Comparison of ENCODE assay signal across 6 cellular contexts in genomic region chr7:143256325-143256724, GRCh38. TPM values are rescaled to one million over a fixed set of nuclear protein-coding genes. Genes with fewer than 3 reads are reported as not detected.
DNase-seq lines count a peak whose midpoint lies in the region; ATAC-seq and TF ChIP-seq lines count a peak whose summit lies in the region.
"Had no signal": no experiment of that assay in that cellular context is flagged by ENCODE, and none has a peak within 500 bp of the region (broad histone marks: within the 10 kb centered on the region; RNA-seq: fewer than 3 reads in every experiment).

No MANE protein-coding gene starts in this region.

- peaks cover 3 to 31% (median 17%) of the 10 kb centered on the region in 11 donors for H3K9me3 Mint-ChIP-seq in naive thymus-derived CD4-positive, alpha-beta T cell

- no peaks in the 10 kb centered on the region for H3K36me3 ChIP-seq in OCI-LY1 (ENCODE audit: insufficient read depth, low read length)
- no peaks in the 10 kb centered on the region for H3K36me3 ChIP-seq in naive thymus-derived CD4-positive, alpha-beta T cell (ENCODE audit: control insufficient read depth in 2 of 3, insufficient read depth in 3 of 3, low read length in 3 of 3)
- H3K36me3 ChIP-seq: esophagus muscularis mucosa had no signal

- H3K9ac ChIP-seq in OCI-LY1 (ENCODE audit: low read length): no peak overlapping the region

- H3K27me3 ChIP-seq in OCI-LY1 (ENCODE audit: insufficient read depth, low read length): no peaks in the 10 kb centered on the region
- H3K27me3 ChIP-seq in naive thymus-derived CD4-positive, alpha-beta T cell (ENCODE audit: control insufficient read depth in 2 of 2, insufficient read depth in 2 of 2, low read length in 2 of 2): no peaks in the 10 kb centered on the region
- H3K27me3 ChIP-seq: esophagus muscularis mucosa had no signal

- no peak overlapping the region for H3K4me2 ChIP-seq in OCI-LY1 (ENCODE audit: low read length)

- CTCF ChIA-PET in naive thymus-derived CD4-positive, alpha-beta T cell (lab: Charles Lee): interaction anchor here (0.9 to 9.1 kb wide), 4 partner anchors 16 to 43 kb away, joined by 3 to 72 read pairs (median 4); no protein-coding TSS in a partner anchor

- POLR2A ChIA-PET in naive thymus-derived CD4-positive, alpha-beta T cell (lab: Charles Lee): interaction anchor here (1.5 to 10.4 kb wide), 6 partner anchors 7 to 447 kb away, joined by 4 to 129 read pairs (median 7); partner anchors contain the start of gene GSTK1

- no peaks in the 10 kb centered on the region for H4K20me1 ChIP-seq in OCI-LY1 (ENCODE audit: insufficient read depth, low read length)

- H3K4me1 Mint-ChIP-seq in naive thymus-derived CD4-positive, alpha-beta T cell: peaks cover 41 to 97% (median 88%) of the 10 kb centered on the region in 7 donors

- H3K4me3 ChIP-seq in OCI-LY1 (ENCODE audit: low read depth, low read length, poor library complexity, severe bottlenecking): no peak overlapping the region
- H3K4me3 ChIP-seq in naive thymus-derived CD4-positive, alpha-beta T cell (ENCODE audit: low read length): no peak overlapping the region
- H3K4me3 ChIP-seq: esophagus muscularis mucosa had no signal

- no peaks in the 10 kb centered on the region for H3K9me2 ChIP-seq in OCI-LY1 (ENCODE audit: low read depth, low read length)

- DNase-seq in naive thymus-derived CD4-positive, alpha-beta T cell: no peak
- DNase-seq in stimulated activated CD4-positive, alpha-beta T cell treated with anti-CD3 and anti-CD28 coated beads, Interleukin-4, amount 100 ng/mL, for 1 hour: no peak
- DNase-seq: NCI-H1105, SHP77 treated with DMSO at 0.1 percent for 48 hours had no signal

- H3K27me3 Mint-ChIP-seq in naive thymus-derived CD4-positive, alpha-beta T cell: no peaks in the 10 kb centered on the region

- no peak overlapping the region for H2AFZ ChIP-seq in OCI-LY1 (ENCODE audit: low read length)

- TF ChIP-seq CTCF in OCI-LY1 (IDR thresholded peaks at IDR 0.05; ENCODE audit: low read length): 0 out of 2 replicates have a peak, but pooled peaks have one; percentile 5

- intact Hi-C loops in naive thymus-derived CD4-positive, alpha-beta T cell (cut with micrococcal nuclease): no loop called here

- H3K79me2 ChIP-seq in OCI-LY1 (ENCODE audit: insufficient read depth, low read length): no peaks in the 10 kb centered on the region

- peak overlapping the region in 5 of 10 donors; percentile 2 to 51 (median 24) for H3K4me3 Mint-ChIP-seq in naive thymus-derived CD4-positive, alpha-beta T cell

- no peak overlapping the region for H3K27ac ChIP-seq in OCI-LY1 (ENCODE audit: low read depth, low read length, poor library complexity, severe bottlenecking)
- peak overlapping the region; percentile 20 for H3K27ac ChIP-seq in naive thymus-derived CD4-positive, alpha-beta T cell (ENCODE audit: low read depth, low read length)
- H3K27ac ChIP-seq: esophagus muscularis mucosa had no signal

- H3K9me3 ChIP-seq in OCI-LY1 (ENCODE audit: low read length): no peaks in the 10 kb centered on the region
- peaks cover 0 to 10% (median 0%) of the 10 kb centered on the region in 3 experiments for H3K9me3 ChIP-seq in naive thymus-derived CD4-positive, alpha-beta T cell (ENCODE audit: control insufficient read depth in 2 of 3, low read length in 3 of 3)
- H3K9me3 ChIP-seq: esophagus muscularis mucosa had no signal

- H3K27ac Mint-ChIP-seq in naive thymus-derived CD4-positive, alpha-beta T cell: peak overlapping the region; percentile 55 to 99 (median 86)

- H3F3A ChIP-seq in OCI-LY1 (ENCODE audit: insufficient read depth, low read length): no peaks in the 10 kb centered on the region

- H3K4me1 ChIP-seq in OCI-LY1 (ENCODE audit: insufficient read depth, low read length, severe bottlenecking): no peaks in the 10 kb centered on the region
- peaks cover 44 to 62% of the 10 kb centered on the region in 2 donors for H3K4me1 ChIP-seq in naive thymus-derived CD4-positive, alpha-beta T cell (ENCODE audit: control insufficient read depth in 2 of 2, insufficient read depth in 2 of 2, low read length in 2 of 2)
- H3K4me1 ChIP-seq: esophagus muscularis mucosa had no signal

- ATAC-seq in naive thymus-derived CD4-positive, alpha-beta T cell: no peak

- H3K36me3 Mint-ChIP-seq in naive thymus-derived CD4-positive, alpha-beta T cell: peaks cover 10 to 32% (median 17%) of the 10 kb centered on the region in 5 donors

RNA-seq across cellular contexts. Expression of gene GSTK1, which starts 6.9 kb away (rescaled TPM):
- 100 to 1,000 TPM; 253 to 385 (median 311) TPM for total RNA-seq in naive thymus-derived CD4-positive, alpha-beta T cell
- polyA plus RNA-seq in naive thymus-derived CD4-positive, alpha-beta T cell: 100 to 1,000 TPM; 398 to 470 TPM

RNA-seq across cellular contexts. Expression of gene TMEM139, which starts 28.4 kb away (rescaled TPM):
- under 1 TPM in 4 of 5 experiments, not detected in 1; 0.32 to 0.62 (median 0.51) TPM for total RNA-seq in naive thymus-derived CD4-positive, alpha-beta T cell
- under 1 TPM; 0.46 TPM for polyA plus RNA-seq in naive thymus-derived CD4-positive, alpha-beta T cell

RNA-seq across cellular contexts. Expression of gene CASP2, which starts 31.8 kb away (rescaled TPM):
- 10 to 100 TPM; 29.6 to 97.7 (median 69.1) TPM for total RNA-seq in naive thymus-derived CD4-positive, alpha-beta T cell
- 10 to 100 TPM; 14.4 to 24.4 TPM for polyA plus RNA-seq in naive thymus-derived CD4-positive, alpha-beta T cell

RNA-seq across cellular contexts. Expression of gene TAS2R40, which starts 34.5 kb away (rescaled TPM):
- not detected for total RNA-seq in naive thymus-derived CD4-positive, alpha-beta T cell
- polyA plus RNA-seq in naive thymus-derived CD4-positive, alpha-beta T cell: not detected
- total RNA-seq: esophagus muscularis mucosa had no signal

RNA-seq across cellular contexts. Expression of gene CLCN1, which starts 59.6 kb away (rescaled TPM):
- total RNA-seq in naive thymus-derived CD4-positive, alpha-beta T cell: under 1 TPM in 2 of 5 experiments, not detected in 3; 0.07 to 0.51 TPM
- polyA plus RNA-seq in naive thymus-derived CD4-positive, alpha-beta T cell: not detected
- total RNA-seq: esophagus muscularis mucosa had no signal
